In the genomic region with DNA sequence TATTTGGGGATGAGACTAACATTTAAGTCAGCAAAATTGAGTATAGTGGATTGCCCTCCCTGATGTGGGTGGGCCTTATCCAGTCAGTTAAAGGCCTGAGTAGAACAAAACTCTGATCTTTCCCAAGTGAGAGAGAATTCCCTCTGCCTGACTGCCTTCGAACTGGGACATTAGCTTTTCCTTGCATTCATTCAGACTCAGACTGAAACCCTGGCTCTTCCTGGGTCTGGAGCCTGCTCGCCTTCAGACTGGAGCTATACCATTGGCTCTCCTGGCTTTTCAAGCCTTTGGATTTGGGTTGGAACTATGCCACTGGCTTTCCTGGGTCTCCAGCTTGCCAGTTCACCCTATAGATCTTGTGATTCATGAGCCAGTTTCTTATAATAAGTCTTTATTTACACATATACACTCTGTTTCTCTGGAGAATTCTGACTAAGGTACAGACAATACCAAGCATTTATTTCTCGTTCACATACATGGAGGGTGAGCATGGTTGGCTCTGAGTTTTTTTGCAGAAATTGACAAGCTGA, we compare ENCODE assay signal across 30 cellular contexts.
"Had no signal": no experiment of that assay in that cellular context is flagged by ENCODE, and none has a peak within 500 bp of the region (broad histone marks: within the 10 kb centered on the region; RNA-seq: fewer than 3 reads in every experiment).

No MANE protein-coding gene starts in this region.

- H3K4me1 Mint-ChIP-seq: activated CD4-positive, alpha-beta T cell treated with anti-CD3 and anti-CD28 coated beads for 36 hours; activated T-helper 17 cell treated with anti-CD3 and anti-CD28 coated beads, Interleukin-2, amount 50 U/mL, for 72 hours had no signal

- H3K27me3 ChIP-seq: brain microvascular endothelial cell, dorsolateral prefrontal cortex, esophagus muscularis mucosa, foreskin keratinocyte, gastroesophageal sphincter had no signal

- H3K27ac Mint-ChIP-seq: activated CD4-positive, alpha-beta memory T cell treated with anti-CD3 and anti-CD28 coated beads for 36 hours; activated CD4-positive, alpha-beta T cell treated with anti-CD3 and anti-CD28 coated beads for 36 hours; activated CD4-positive, alpha-beta T cell treated with anti-CD3 and anti-CD28 coated beads, Interleukin-2, amount 10 ng/mL, durations not matched to agents 24 days and 14 days; activated naive CD8-positive, alpha-beta T cell; activated T-helper 17 cell treated with anti-CD3 and anti-CD28 coated beads, Interleukin-2, amount 50 U/mL, for 72 hours; dendritic cell treated with granulocyte-macrophage colony-stimulating factor and Interleukin-4, amounts not matched to agents 40 ng/mL and 50 ng/mL, for 4 days; effector memory CD8-positive, alpha-beta T cell; T-helper 17 cell; T-helper 2 cell treated with Interferon-gamma antibody and Interleukin-4, amounts not matched to agents 5 μg/mL and 100 μg/mL, for 36 hours had no signal

- H3K4me3 ChIP-seq: coronary artery, dorsolateral prefrontal cortex, esophagus muscularis mucosa, gastroesophageal sphincter had no signal

- H3K9me3 ChIP-seq: esophagus muscularis mucosa, gastroesophageal sphincter had no signal

- H3K4me1 ChIP-seq: foreskin keratinocyte had no signal

- H3K4me3 Mint-ChIP-seq: activated CD4-positive, alpha-beta memory T cell treated with anti-CD3 and anti-CD28 coated beads for 36 hours; activated CD4-positive, alpha-beta T cell treated with anti-CD3 and anti-CD28 coated beads for 36 hours; activated CD4-positive, alpha-beta T cell treated with anti-CD3 and anti-CD28 coated beads, Interleukin-2, amount 10 ng/mL, durations not matched to agents 24 days and 14 days; activated naive CD8-positive, alpha-beta T cell; activated T-cell treated with anti-CD3 and anti-CD28 coated beads, Interleukin-2, amount 50 U/mL, for 4 hours; activated T-helper 17 cell treated with anti-CD3 and anti-CD28 coated beads, Interleukin-2, amount 50 U/mL, for 72 hours; central memory CD8-positive, alpha-beta T cell; dendritic cell treated with granulocyte-macrophage colony-stimulating factor and Interleukin-4, amounts not matched to agents 40 ng/mL and 50 ng/mL, for 4 days; effector memory CD8-positive, alpha-beta T cell; T-helper 17 cell; T-helper 2 cell treated with Interferon-gamma antibody and Interleukin-4, amounts not matched to agents 5 μg/mL and 100 μg/mL, for 36 hours had no signal

- H3K36me3 ChIP-seq: brain microvascular endothelial cell, WERI-Rb-1 had no signal

- ATAC-seq: activated CD4-positive, alpha-beta T cell treated with anti-CD3 and anti-CD28 coated beads for 36 hours; activated T-cell treated with anti-CD3 and anti-CD28 coated beads, Interleukin-2, amount 50 U/mL, for 4 hours; activated T-helper 17 cell treated with anti-CD3 and anti-CD28 coated beads, Interleukin-2, amount 50 U/mL, for 72 hours; effector memory CD8-positive, alpha-beta T cell; foreskin keratinocyte; gastroesophageal sphincter; T-helper 17 cell had no signal

- H3K27ac ChIP-seq: brain microvascular endothelial cell, coronary artery, dorsolateral prefrontal cortex, esophagus muscularis mucosa, foreskin keratinocyte, gastroesophageal sphincter, WERI-Rb-1 had no signal

- H3K27me3 Mint-ChIP-seq: activated CD4-positive, alpha-beta memory T cell treated with anti-CD3 and anti-CD28 coated beads for 36 hours; activated CD4-positive, alpha-beta T cell treated with anti-CD3 and anti-CD28 coated beads for 36 hours; activated CD4-positive, alpha-beta T cell treated with anti-CD3 and anti-CD28 coated beads, Interleukin-2, amount 10 ng/mL, durations not matched to agents 24 days and 14 days; activated naive CD8-positive, alpha-beta T cell; activated T-helper 17 cell treated with anti-CD3 and anti-CD28 coated beads, Interleukin-2, amount 50 U/mL, for 72 hours; central memory CD8-positive, alpha-beta T cell; dendritic cell treated with granulocyte-macrophage colony-stimulating factor and Interleukin-4, amounts not matched to agents 40 ng/mL and 50 ng/mL, for 4 days; effector memory CD8-positive, alpha-beta T cell; T-helper 17 cell had no signal

- H3K9me3 Mint-ChIP-seq: activated CD4-positive, alpha-beta memory T cell treated with anti-CD3 and anti-CD28 coated beads for 36 hours; activated CD4-positive, alpha-beta T cell treated with anti-CD3 and anti-CD28 coated beads, Interleukin-2, amount 10 ng/mL, durations not matched to agents 24 days and 14 days; activated T-cell treated with anti-CD3 and anti-CD28 coated beads, Interleukin-2, amount 50 U/mL, for 4 hours; activated T-helper 17 cell treated with anti-CD3 and anti-CD28 coated beads, Interleukin-2, amount 50 U/mL, for 72 hours; central memory CD8-positive, alpha-beta T cell; dendritic cell treated with granulocyte-macrophage colony-stimulating factor and Interleukin-4, amounts not matched to agents 40 ng/mL and 50 ng/mL, for 4 days; effector memory CD8-positive, alpha-beta T cell; T-helper 2 cell treated with Interferon-gamma antibody and Interleukin-4, amounts not matched to agents 5 μg/mL and 100 μg/mL, for 36 hours had no signal

- DNase-seq: activated CD4-positive, alpha-beta memory T cell treated with anti-CD3 and anti-CD28 coated beads for 36 hours; activated CD4-positive, alpha-beta T cell treated with anti-CD3 and anti-CD28 coated beads for 36 hours; activated CD4-positive, alpha-beta T cell treated with anti-CD3 and anti-CD28 coated beads, Interleukin-2, amount 10 ng/mL, durations not matched to agents 24 days and 14 days; activated CD4-positive, CD25-positive, alpha-beta regulatory T cell; activated CD4-positive, CD25-positive, alpha-beta regulatory T cell treated with anti-CD3 and anti-CD28 coated beads, Interleukin-2, amount 50 U/mL, for 72 hours; activated effector memory CD4-positive, alpha-beta T cell treated with Interleukin-2 at 50 U/mL for 16 hours; activated gamma-delta T cell treated with Interleukin-2 at 50 U/mL for 16 hours; activated naive CD4-positive, alpha-beta T cell treated with anti-CD3 and anti-CD28 coated beads, Interleukin-2, amount 50 U/mL, for 16 hours; activated naive CD4-positive, alpha-beta T cell treated with Interleukin-2 at 50 U/mL for 16 hours; activated T-cell treated with anti-CD3 and anti-CD28 coated beads, Interleukin-2, amount 50 U/mL, for 4 hours; amniotic stem cell; anterior cingulate cortex; brain microvascular endothelial cell; dorsolateral prefrontal cortex; effector CD4-positive, alpha-beta T cell; effector memory CD8-positive, alpha-beta T cell; erythroblast; foreskin keratinocyte; T-helper 1 cell; T-helper 17 cell; T1000; WERI-Rb-1 had no signal
